ENCODE assay signal across 8 cellular contexts in the genomic region with DNA sequence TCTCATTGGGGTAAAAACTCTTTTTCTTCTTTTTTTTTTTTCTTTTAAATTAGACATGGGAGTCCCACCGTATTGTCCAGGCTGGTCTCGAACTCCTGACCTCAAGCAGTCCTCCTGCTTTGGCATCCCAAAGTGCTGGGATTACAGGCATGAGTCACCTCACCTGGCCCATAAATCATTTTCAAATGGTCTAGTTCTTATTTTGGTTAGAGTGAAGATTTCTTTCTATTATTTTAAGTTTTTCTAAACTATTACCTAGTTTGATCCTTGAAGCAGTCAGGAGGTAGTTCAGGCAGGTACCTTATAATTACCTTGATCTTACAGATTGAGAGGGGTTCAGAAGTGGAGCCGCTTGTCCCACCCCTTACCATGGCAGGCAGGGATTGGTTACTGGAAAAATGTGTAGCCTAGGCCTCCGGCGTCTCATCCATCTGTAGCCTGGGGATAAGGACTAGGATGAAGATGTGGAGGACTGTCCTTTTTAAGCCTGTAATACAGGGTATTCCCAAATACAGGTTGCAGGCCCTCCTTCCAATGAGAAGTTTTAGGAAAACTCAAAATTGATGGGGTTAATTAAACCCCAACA. TPM values are rescaled to one million over a fixed set of nuclear protein-coding genes. Genes with fewer than 3 reads are reported as not detected.
DNase-seq lines count a peak whose midpoint lies in the region; ATAC-seq and TF ChIP-seq lines count a peak whose summit lies in the region.

No MANE protein-coding gene starts in this region.

- POLR2A ChIA-PET in CD4-positive, alpha-beta T cell (lab: Charles Lee): no interaction called here

- peak overlapping the region; percentile 95 for H3K27ac Mint-ChIP-seq in CD4-positive, alpha-beta T cell
- H3K27ac Mint-ChIP-seq in activated naive CD8-positive, alpha-beta T cell: peak overlapping the region; percentile 97
- H3K27ac Mint-ChIP-seq in memory B cell: peak overlapping the region; percentile 66

- H3K4me3 ChIP-seq in HFF-Myc (replicated peaks; ENCODE audit: low read depth, low read length): peak overlapping the region; percentile 69

- peak overlapping the region; percentile 95 for H3K27ac ChIP-seq in CD4-positive, alpha-beta T cell (ENCODE audit: low read depth, low read length)

- no peaks in the 10 kb centered on the region for H3K9me3 Mint-ChIP-seq in CD4-positive, alpha-beta T cell
- H3K9me3 Mint-ChIP-seq in activated naive CD8-positive, alpha-beta T cell (ENCODE audit: low read depth): no peaks in the 10 kb centered on the region
- no peaks in the 10 kb centered on the region for H3K9me3 Mint-ChIP-seq in memory B cell

- no peaks in the 10 kb centered on the region for H3K9me3 ChIP-seq in CD4-positive, alpha-beta T cell (ENCODE audit: control insufficient read depth, low read length)

- intact Hi-C loops in CD4-positive, alpha-beta T cell (cut with DNase I, micrococcal nuclease): loop anchor here in 1 of 2 experiments (2.0 to 10.0 kb wide), 5 partner anchors 43 to 1267 kb away; a partner anchor contains a TSS

- H3K27me3 ChIP-seq in CD4-positive, alpha-beta T cell (ENCODE audit: control insufficient read depth, insufficient read depth, low read length): no peaks in the 10 kb centered on the region

- H3K4me1 Mint-ChIP-seq in CD4-positive, alpha-beta T cell (ENCODE audit: low read depth): peaks cover 48% of the 10 kb centered on the region
- H3K4me1 Mint-ChIP-seq in activated naive CD8-positive, alpha-beta T cell (ENCODE audit: low read depth): peaks cover 61% of the 10 kb centered on the region
- H3K4me1 Mint-ChIP-seq in memory B cell: peaks cover 24% of the 10 kb centered on the region

- H3K36me3 Mint-ChIP-seq in CD4-positive, alpha-beta T cell (ENCODE audit: low read depth): peaks cover 58% of the 10 kb centered on the region
- H3K36me3 Mint-ChIP-seq in activated naive CD8-positive, alpha-beta T cell: peaks cover 12% of the 10 kb centered on the region
- peaks cover 9% of the 10 kb centered on the region for H3K36me3 Mint-ChIP-seq in memory B cell

- no peak for ATAC-seq in CD4-positive, alpha-beta T cell (ENCODE audit: poor library complexity)
- ATAC-seq in memory B cell (ENCODE audit: low read depth) (no peak), HG03354 (IDR thresholded peaks at IDR 0.05; ENCODE audit: poor library complexity, severe bottlenecking, unreplicated experiment) (no peak), GM19463 (IDR thresholded peaks at IDR 0.05; ENCODE audit: unreplicated experiment) (no peak)

- CTCF ChIA-PET in CD4-positive, alpha-beta T cell (lab: Charles Lee): no interaction called here

- TF ChIP-seq CTCF in CD4-positive, alpha-beta T cell (IDR thresholded peaks at IDR 0.05): no peak
- no peak for TF ChIP-seq CTCF in HFF-Myc (IDR thresholded peaks at IDR 0.05; ENCODE audit: low read depth, low read length, missing control alignments)

- no peaks in the 10 kb centered on the region for H3K27me3 Mint-ChIP-seq in CD4-positive, alpha-beta T cell
- H3K27me3 Mint-ChIP-seq in activated naive CD8-positive, alpha-beta T cell: no peaks in the 10 kb centered on the region
- H3K27me3 Mint-ChIP-seq in memory B cell: no peaks in the 10 kb centered on the region

- H3K4me3 Mint-ChIP-seq in CD4-positive, alpha-beta T cell: peak overlapping the region; percentile 94
- H3K4me3 Mint-ChIP-seq in activated naive CD8-positive, alpha-beta T cell: peak overlapping the region; percentile 94
- peak overlapping the region; percentile 37 for H3K4me3 Mint-ChIP-seq in memory B cell

- DNase-seq in CD4-positive, alpha-beta T cell: no peak
- no peak for DNase-seq in HFF-Myc (ENCODE audit: extremely low read depth, low read depth)
- no peak for DNase-seq in memory B cell (ENCODE audit: low spot score in 2 of 2)
- no peak for DNase-seq in NCI-H2081 (lab: John Stamatoyannopoulos, UW)
- no peak for DNase-seq in SIG-M5 (lab: John Stamatoyannopoulos, UW)

RNA-seq across cellular contexts. Expression of a gene that starts 2.7 kb away (rescaled TPM):
- 100 to 1,000 TPM; 102 to 107 TPM for total RNA-seq in CD4-positive, alpha-beta T cell

RNA-seq across cellular contexts. Expression of a gene that starts 9.5 kb away (rescaled TPM):
- total RNA-seq in CD4-positive, alpha-beta T cell: 10 to 100 TPM; 22.0 to 23.9 TPM

Comparison
In these comparisons a context has a peak if more than half of its experiments do, and no peak if none do; other contexts are left out.
1. H3K4me3 Mint-ChIP-seq: peak in every context shown above with its lines; median percentile 94 in CD4-positive, alpha-beta T cell; 94 in activated naive CD8-positive, alpha-beta T cell; 37 in memory B cell.